In genomic region chr17:67624886-67625656, GRCh38 we compare ENCODE assay signal across 16 cellular contexts.
DNase-seq lines count a peak whose midpoint lies in the region; ATAC-seq and TF ChIP-seq lines count a peak whose summit lies in the region.
"Had no signal": no experiment of that assay in that cellular context is flagged by ENCODE, and none has a peak within 500 bp of the region (broad histone marks: within the 10 kb centered on the region; RNA-seq: fewer than 3 reads in every experiment).

No MANE protein-coding gene starts in this region.

- H3K27ac ChIP-seq in parathyroid adenoma: no peak overlapping the region
- H3K27ac ChIP-seq: A549, SJSA1 had no signal

- peaks cover 11% of the 10 kb centered on the region for H3K4me1 ChIP-seq in parathyroid adenoma
- H3K4me1 ChIP-seq: A549, SJSA1 had no signal

- no peak for TF ChIP-seq CTCF in parathyroid adenoma (IDR thresholded peaks at IDR 0.05)

- H3K9me3 ChIP-seq in parathyroid adenoma (ENCODE audit: control insufficient read depth, low read length): no peaks in the 10 kb centered on the region
- H3K9me3 ChIP-seq: A549, body of pancreas, SJSA1 had no signal

- no peak overlapping the region for H3K4me3 ChIP-seq in parathyroid adenoma (ENCODE audit: low read depth, low read length)
- H3K4me3 ChIP-seq: A549, body of pancreas, lung, SJSA1 had no signal

- H3K27me3 ChIP-seq in parathyroid adenoma (ENCODE audit: control insufficient read depth, insufficient read depth, low read length): no peaks in the 10 kb centered on the region
- H3K27me3 ChIP-seq: body of pancreas, SJSA1 had no signal

- no peak overlapping the region for H3K4me2 ChIP-seq in parathyroid adenoma (ENCODE audit: low read length)
- H3K4me2 ChIP-seq: A549 had no signal

- peak; percentile 35 for DNase-seq in NCI-H1436 (lab: John Stamatoyannopoulos, UW)
- DNase-seq in NCI-H1436 treated with DMSO at 0.1 percent for 48 hours (lab: John Stamatoyannopoulos, UW): no peak
- DNase-seq in NCI-H187 (lab: John Stamatoyannopoulos, UW): peak; percentile 40 to 60
- peak; percentile 78 to 89 for DNase-seq in SHP77 (lab: John Stamatoyannopoulos, UW)
- DNase-seq in SW480 (ENCODE audit: low spot score): no peak
- DNase-seq: activated CD8-positive, alpha-beta T cell treated with anti-CD3 and anti-CD28 coated beads, Interleukin-2, amount 10 ng/mL, durations not matched to agents 7 days and 5 days; activated gamma-delta T cell; NK-92 treated with Interleukin-12 subunit alpha and Interleukin-12 subunit beta, amount 100 ng/mL, for 24 hours; stimulated activated naive CD8-positive, alpha-beta T cell treated with anti-CD3 and anti-CD28 coated beads, Interleukin-15, Interleukin-2, amounts not matched to agents 100 U/mL and 50 U/mL, for 24 hours had no signal

- H2AFZ ChIP-seq in parathyroid adenoma: peak overlapping the region; percentile 51

- H3K36me3 ChIP-seq in parathyroid adenoma (ENCODE audit: control insufficient read depth, insufficient read depth, low read length): no peaks in the 10 kb centered on the region
- H3K36me3 ChIP-seq: SJSA1 had no signal

- H3K79me2 ChIP-seq in parathyroid adenoma: no peaks in the 10 kb centered on the region

- no peak for ATAC-seq in GM21515 (IDR thresholded peaks at IDR 0.05; ENCODE audit: unreplicated experiment)
- ATAC-seq in GM18861 (IDR thresholded peaks at IDR 0.05; ENCODE audit: unreplicated experiment): no peak
- ATAC-seq: activated CD8-positive, alpha-beta T cell treated with anti-CD3 and anti-CD28 coated beads, Interleukin-2, amount 10 ng/mL, durations not matched to agents 7 days and 5 days; body of pancreas; stimulated activated naive CD8-positive, alpha-beta T cell treated with anti-CD3 and anti-CD28 coated beads, Interleukin-15, Interleukin-2, amounts not matched to agents 100 U/mL and 50 U/mL, for 24 hours had no signal

- no peak overlapping the region for H3K9ac ChIP-seq in parathyroid adenoma

Comparison
In these comparisons a context has a peak if more than half of its experiments do, and no peak if none do; other contexts are left out.
1. DNase-seq: peak in NCI-H1436 (single experiment), NCI-H187 (2 of 2) and SHP77 (2 of 2); none in NCI-H1436 treated with DMSO at 0.1 percent for 48 hours (single experiment) and SW480 (single experiment).